1 cellular context compared by ENCODE assay signal in the genomic region with DNA sequence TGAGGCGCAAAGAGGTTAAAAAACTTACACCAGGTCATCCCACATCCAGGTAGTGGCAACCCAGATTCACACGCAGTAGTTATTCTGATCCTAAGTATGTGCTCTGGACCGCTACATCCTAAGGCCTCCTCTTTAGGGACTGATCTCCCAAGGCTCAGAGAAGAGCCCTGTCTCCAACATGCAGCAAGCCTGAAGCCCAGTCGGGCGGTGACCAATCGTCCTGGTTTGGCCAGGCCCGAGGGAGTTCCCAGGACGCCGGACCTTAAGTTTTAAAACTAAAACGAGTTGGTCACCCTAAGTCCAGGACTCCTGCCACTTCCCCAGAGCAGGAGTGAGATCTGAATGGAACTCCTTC.
TF ChIP-seq lines count a peak whose summit lies in the region.

No MANE protein-coding gene starts in this region.

TF ChIP-seq in HepG2, 621 proteins besides CTCF, POLR2A, EP300 and RAD21 (continued from another document):
- TF ChIP-seq, protein P1, sequence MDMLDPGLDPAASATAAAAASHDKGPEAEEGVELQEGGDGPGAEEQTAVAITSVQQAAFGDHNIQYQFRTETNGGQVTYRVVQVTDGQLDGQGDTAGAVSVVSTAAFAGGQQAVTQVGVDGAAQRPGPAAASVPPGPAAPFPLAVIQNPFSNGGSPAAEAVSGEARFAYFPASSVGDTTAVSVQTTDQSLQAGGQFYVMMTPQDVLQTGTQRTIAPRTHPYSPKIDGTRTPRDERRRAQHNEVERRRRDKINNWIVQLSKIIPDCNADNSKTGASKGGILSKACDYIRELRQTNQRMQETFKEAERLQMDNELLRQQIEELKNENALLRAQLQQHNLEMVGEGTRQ (IDR thresholded peaks at IDR 0.05; ENCODE audit: low read depth, low read length), result no peak
- TF ChIP-seq, protein P1 (CRISPR knock-in tag; IDR thresholded peaks at IDR 0.05; ENCODE audit: borderline replicate concordance), result no peak
- no peak for TF ChIP-seq HNF4G (IDR thresholded peaks at IDR 0.05; ENCODE audit: borderline replicate concordance, low read depth, low read length)
- TF ChIP-seq HNF4G (CRISPR knock-in tag; IDR thresholded peaks at IDR 0.05; ENCODE audit: borderline replicate concordance, low read depth), result no peak
